In genomic region chr1:219626865-219627264, GRCh38 we compare ENCODE assay signal across 31 cellular contexts. TPM values are rescaled to one million over a fixed set of nuclear protein-coding genes. Genes with fewer than 3 reads are reported as not detected.
"Had no signal": no experiment of that assay in that cellular context is flagged by ENCODE, and none has a peak within 500 bp of the region (broad histone marks: within the 10 kb centered on the region; RNA-seq: fewer than 3 reads in every experiment).

No MANE protein-coding gene starts in this region.

- H3K4me3 ChIP-seq: dorsolateral prefrontal cortex, gastroesophageal sphincter, lung, mucosa of descending colon, pancreas, sigmoid colon, thoracic aorta, tibial nerve, upper lobe of left lung had no signal

- DNase-seq: cerebellar nuclear complex; dorsolateral prefrontal cortex; effector CD4-positive, alpha-beta T cell; endodermal cell; foreskin keratinocyte; hypothalamus; immature natural killer cell; islet precursor cell; kidney glomerular epithelial cell; left colon; mucosa of descending colon; naive B cell; pancreas; retina; sigmoid colon; stimulated activated CD4-positive, alpha-beta T cell treated with anti-CD3 and anti-CD28 coated beads, Interleukin-2, amount 100 ng/mL, for 24 hours; stimulated activated CD4-positive, alpha-beta T cell treated with anti-CD3 and anti-CD28 coated beads, Interleukin-4, amount 100 ng/mL, for 24 hours; stimulated activated naive CD4-positive, alpha-beta T cell treated with Interleukin-2 at 50 U/mL for 16 hours; substantia nigra; upper lobe of left lung had no signal

- ATAC-seq: esophagus mucosa; foreskin keratinocyte; gastroesophageal sphincter; left colon; mucosa of descending colon; natural killer cell treated with Interleukin-12 subunit alpha and Interleukin-12 subunit beta and Interleukin-15 and Interleukin-18, amount 100 ng/mL, for 72 hours; pancreas; stimulated activated effector memory CD8-positive, alpha-beta T cell treated with anti-CD3 and anti-CD28 coated beads, Interleukin-12 subunit alpha, Interleukin-12 subunit beta, amount 100 ng/mL, for 72 hours had no signal

RNA-seq across cellular contexts. Expression of gene ZC3H11B, which starts 14.0 kb away (rescaled TPM):
- total RNA-seq: esophagus mucosa; gastroesophageal sphincter; left colon; mucosa of descending colon; natural killer cell treated with Interleukin-12 subunit alpha and Interleukin-12 subunit beta and Interleukin-15 and Interleukin-18, amount 100 ng/mL, for 72 hours; omental fat pad; posterior vena cava; pulmonary artery endothelial cell; skeletal muscle tissue; thoracic aorta had no signal
